8 cellular contexts compared by ENCODE assay signal in the genomic region with DNA sequence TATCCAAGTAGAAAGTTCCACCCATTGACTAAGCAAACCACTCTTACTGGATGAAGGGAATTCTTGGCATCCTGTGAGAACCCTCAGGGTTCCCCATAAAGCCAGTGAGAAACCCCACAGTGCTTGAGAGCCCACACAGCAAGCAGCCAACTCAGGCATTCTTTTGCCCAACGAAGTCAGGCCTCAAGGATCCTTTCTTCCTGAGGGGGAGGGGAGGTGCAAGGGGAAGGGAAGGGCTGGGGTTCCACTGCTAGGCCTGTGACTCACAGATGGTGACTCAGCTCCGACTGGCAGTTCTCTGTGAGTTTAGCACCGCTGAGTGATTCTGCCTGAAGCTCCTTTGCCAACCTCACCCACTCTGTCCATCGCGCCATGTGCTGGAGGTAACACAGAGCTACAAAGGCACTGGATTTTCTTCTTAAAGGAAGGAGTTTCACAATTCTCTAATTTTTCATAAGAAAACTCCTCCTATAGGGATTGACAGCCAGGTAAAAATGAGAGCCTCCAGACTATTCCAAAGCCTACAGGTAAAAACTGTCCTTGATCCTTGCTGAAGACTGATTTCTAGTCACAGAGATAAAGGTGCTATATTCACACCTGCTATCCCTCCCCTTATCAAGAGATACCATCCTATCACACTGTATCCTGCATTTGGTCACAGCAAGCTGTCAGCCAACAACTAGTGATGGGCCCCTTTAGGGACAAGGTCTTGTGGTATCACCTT. TPM values are rescaled to one million over a fixed set of nuclear protein-coding genes. Genes with fewer than 3 reads are reported as not detected.
DNase-seq lines count a peak whose midpoint lies in the region; ATAC-seq and TF ChIP-seq lines count a peak whose summit lies in the region.

No MANE protein-coding gene starts in this region.

- H3K36me3 ChIP-seq in esophagus muscularis mucosa, result peaks cover 25 to 70% (median 56%) of the 10 kb centered on the region in 4 donors
- H3K36me3 ChIP-seq in naive thymus-derived CD4-positive, alpha-beta T cell (ENCODE audit: control insufficient read depth in 2 of 3, insufficient read depth in 3 of 3, low read length in 3 of 3), result peaks cover 34 to 62% (median 37%) of the 10 kb centered on the region in 3 experiments

- peaks cover 30 to 74% (median 60%) of the 10 kb centered on the region in 7 donors for H3K4me1 Mint-ChIP-seq in naive thymus-derived CD4-positive, alpha-beta T cell
- H3K4me1 Mint-ChIP-seq in stimulated activated memory B cell treated with anti-CD40 and anti-IgM and Interleukin-4, amounts not matched to agents 10 μg/mL and 1 μg/mL and 100 μg/mL, for 72 hours, result peaks cover 57% of the 10 kb centered on the region

- H3K9me3 ChIP-seq in esophagus muscularis mucosa, result no peaks in the 10 kb centered on the region
- H3K9me3 ChIP-seq in naive thymus-derived CD4-positive, alpha-beta T cell (ENCODE audit: control insufficient read depth in 2 of 3, low read length in 3 of 3), result no peaks in the 10 kb centered on the region

- TF ChIP-seq CTCF in esophagus muscularis mucosa (IDR thresholded peaks at IDR 0.05), result no peak

- H3K36me3 Mint-ChIP-seq in naive thymus-derived CD4-positive, alpha-beta T cell, result peaks cover 8 to 83% (median 28%) of the 10 kb centered on the region in 5 donors
- peaks cover 80% of the 10 kb centered on the region for H3K36me3 Mint-ChIP-seq in stimulated activated memory B cell treated with anti-CD40 and anti-IgM and Interleukin-4, amounts not matched to agents 10 μg/mL and 1 μg/mL and 100 μg/mL, for 72 hours

- H3K27ac ChIP-seq in esophagus muscularis mucosa (replicated peaks in 1 of 4), result peak overlapping the region; percentile 75 to 99 (median 94)
- H3K27ac ChIP-seq in naive thymus-derived CD4-positive, alpha-beta T cell (ENCODE audit: low read depth, low read length), result peak overlapping the region; percentile 49

- ATAC-seq in naive thymus-derived CD4-positive, alpha-beta T cell, result peak; percentile 37
- ATAC-seq in stimulated activated memory B cell treated with anti-CD40 and anti-IgM and Interleukin-4, amounts not matched to agents 10 μg/mL and 1 μg/mL and 100 μg/mL, for 72 hours, result no peak
- no peak for ATAC-seq in HG03439 (IDR thresholded peaks at IDR 0.05; ENCODE audit: unreplicated experiment)

- no peak overlapping the region for H3K4me3 ChIP-seq in esophagus muscularis mucosa
- H3K4me3 ChIP-seq in naive thymus-derived CD4-positive, alpha-beta T cell (ENCODE audit: low read length), result no peak overlapping the region

- no peaks in the 10 kb centered on the region for H3K9me3 Mint-ChIP-seq in naive thymus-derived CD4-positive, alpha-beta T cell
- no peaks in the 10 kb centered on the region for H3K9me3 Mint-ChIP-seq in stimulated activated memory B cell treated with anti-CD40 and anti-IgM and Interleukin-4, amounts not matched to agents 10 μg/mL and 1 μg/mL and 100 μg/mL, for 72 hours

- DNase-seq in ELR (ENCODE audit: low read depth) (peak; percentile 99), OCI-M1 (lab: John Stamatoyannopoulos, UW) (peak; percentile 83), esophagus muscularis mucosa (ENCODE audit: extremely low spot score) (peak; percentile 93), germinal center (ENCODE audit: low spot score) (no peak)
- DNase-seq in activated T-cell treated with anti-CD3 and anti-CD28 coated beads, Interleukin-2, amount 50 U/mL, for 1 hour, result peak; percentile 67
- DNase-seq in naive thymus-derived CD4-positive, alpha-beta T cell, result peak in 2 of 9 donors; percentile 49 to 74

- H3K4me1 ChIP-seq in esophagus muscularis mucosa, result peaks cover 51 to 89% (median 80%) of the 10 kb centered on the region in 4 donors
- H3K4me1 ChIP-seq in naive thymus-derived CD4-positive, alpha-beta T cell (ENCODE audit: control insufficient read depth in 2 of 2, insufficient read depth in 2 of 2, low read length in 2 of 2), result peaks cover 39 to 41% of the 10 kb centered on the region in 2 donors

- CTCF ChIA-PET in naive thymus-derived CD4-positive, alpha-beta T cell (lab: Charles Lee), result interaction anchor here (0.6 to 0.7 kb wide), 2 partner anchors 9 to 113 kb away, joined by 3 to 4 read pairs; no protein-coding TSS in a partner anchor

- H3K27me3 ChIP-seq in esophagus muscularis mucosa, result no peaks in the 10 kb centered on the region
- no peaks in the 10 kb centered on the region for H3K27me3 ChIP-seq in naive thymus-derived CD4-positive, alpha-beta T cell (ENCODE audit: control insufficient read depth in 2 of 2, insufficient read depth in 2 of 2, low read length in 2 of 2)

- H3K27ac Mint-ChIP-seq in naive thymus-derived CD4-positive, alpha-beta T cell, result peak overlapping the region in 8 of 9 donors; percentile 9 to 85 (median 75)
- peak overlapping the region; percentile 58 for H3K27ac Mint-ChIP-seq in stimulated activated memory B cell treated with anti-CD40 and anti-IgM and Interleukin-4, amounts not matched to agents 10 μg/mL and 1 μg/mL and 100 μg/mL, for 72 hours

- no peak for TF ChIP-seq EP300 in esophagus muscularis mucosa (IDR thresholded peaks at IDR 0.05)

- 11% methylated on average over 5 of the region's 5 CpGs for WGBS in esophagus muscularis mucosa

- peaks cover 0 to 3% (median 0%) of the 10 kb centered on the region in 5 donors for H3K27me3 Mint-ChIP-seq in naive thymus-derived CD4-positive, alpha-beta T cell
- H3K27me3 Mint-ChIP-seq in stimulated activated memory B cell treated with anti-CD40 and anti-IgM and Interleukin-4, amounts not matched to agents 10 μg/mL and 1 μg/mL and 100 μg/mL, for 72 hours, result no peaks in the 10 kb centered on the region

- TF ChIP-seq POLR2A in esophagus muscularis mucosa (IDR thresholded peaks at IDR 0.05; ENCODE audit: low read depth), result no peak

- H3K4me3 Mint-ChIP-seq in naive thymus-derived CD4-positive, alpha-beta T cell, result peak overlapping the region in 8 of 10 donors; percentile 9 to 99 (median 33)
- peak overlapping the region; percentile 49 for H3K4me3 Mint-ChIP-seq in stimulated activated memory B cell treated with anti-CD40 and anti-IgM and Interleukin-4, amounts not matched to agents 10 μg/mL and 1 μg/mL and 100 μg/mL, for 72 hours

- POLR2A ChIA-PET in naive thymus-derived CD4-positive, alpha-beta T cell (lab: Charles Lee), result interaction anchor here (1.0 kb wide), 1 partner anchor 18 kb away, joined by 6 read pairs; no protein-coding TSS in a partner anchor

- intact Hi-C loops in esophagus muscularis mucosa (cut with DNase I), result no loop called here
- intact Hi-C loops in naive thymus-derived CD4-positive, alpha-beta T cell (cut with micrococcal nuclease), result loop anchor here (2.0 to 10.0 kb wide), 2 partner anchors 15 to 951 kb away; a partner anchor contains a TSS

RNA-seq across cellular contexts. Expression of a gene that starts 4.8 kb away (rescaled TPM):
- 100 to 1,000 TPM; 595 to 895 (median 621) TPM for total RNA-seq in esophagus muscularis mucosa
- 1,000 to 10,000 TPM in 1 of 5 experiments, 100 to 1,000 TPM in 4; 198 to 3,569 (median 264) TPM for total RNA-seq in naive thymus-derived CD4-positive, alpha-beta T cell
- 1,000 to 10,000 TPM in 1 of 2 donors, 100 to 1,000 TPM in 1; 944 to 1,140 TPM for polyA plus RNA-seq in naive thymus-derived CD4-positive, alpha-beta T cell

RNA-seq across cellular contexts. Expression of a gene that starts 56.2 kb away (rescaled TPM):
- total RNA-seq in esophagus muscularis mucosa, result 100 to 1,000 TPM; 133 to 212 (median 168) TPM
- 100 to 1,000 TPM in 4 of 5 experiments, 10 to 100 TPM in 1; 75.6 to 114 (median 107) TPM for total RNA-seq in naive thymus-derived CD4-positive, alpha-beta T cell
- 1 to 10 TPM; 7.3 to 9.1 TPM for polyA plus RNA-seq in naive thymus-derived CD4-positive, alpha-beta T cell
